In the genomic region with DNA sequence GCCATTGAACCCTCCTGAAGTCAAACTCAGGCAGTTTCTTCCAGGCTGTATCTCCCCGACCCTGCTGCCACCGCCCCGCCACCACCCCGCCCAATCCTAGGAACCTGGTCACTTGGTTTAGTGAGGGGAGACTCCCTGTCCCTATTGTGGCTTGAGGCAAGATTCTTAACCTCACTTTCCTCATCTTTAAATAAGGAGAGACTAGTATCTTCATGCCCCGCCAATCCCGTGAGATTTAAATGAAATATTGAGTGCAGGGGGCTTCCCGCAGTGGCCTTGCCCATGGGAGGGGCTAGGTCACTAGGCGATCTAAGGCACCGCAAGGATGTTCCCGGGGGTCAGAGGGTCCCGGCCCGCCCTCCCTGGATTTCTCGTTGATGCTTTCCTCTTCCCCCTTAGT, we compare ENCODE assay signal across 9 cellular contexts. TPM values are rescaled to one million over a fixed set of nuclear protein-coding genes. Genes with fewer than 3 reads are reported as not detected.
A peak's percentile ranks its signal among the peaks of the same experiment; 100 is the strongest.
DNase-seq lines count a peak whose midpoint lies in the region; ATAC-seq and TF ChIP-seq lines count a peak whose summit lies in the region.
"Had no signal": no experiment of that assay in that cellular context is flagged by ENCODE, and none has a peak within 500 bp of the region (broad histone marks: within the 10 kb centered on the region; RNA-seq: fewer than 3 reads in every experiment).

No MANE protein-coding gene starts in this region.

- peaks cover 22 to 57% of the 10 kb centered on the region in 2 donors for H3K27me3 ChIP-seq in left lung

- intact Hi-C loops in left lung (cut with DNase I) (no loop called here), posterior vena cava (cut with DNase I) (no loop called here)

- TF ChIP-seq CTCF in 22Rv1 (IDR thresholded peaks at IDR 0.05) (no peak), RWPE1 (conservative IDR thresholded peaks at IDR 0.05; ENCODE audit: low read depth) (no peak), left lung (IDR thresholded peaks at IDR 0.05) (no peak)

- CTCF ChIA-PET in RWPE1 (lab: Yijun Ruan, JAX): interaction anchor here (0.8 to 1.1 kb wide), 2 partner anchors 86 to 96 kb away, joined by 3 read pairs; no protein-coding TSS in a partner anchor

- DNase-seq in RWPE1 (ENCODE audit: low spot score) (no peak), left lung (peak in 1 of 2 donors; percentile 23), posterior vena cava (ENCODE audit: low spot score) (no peak), HCEC 1CT (no peak)
- DNase-seq: NCI-H226 had no signal

- H3K4me3 ChIP-seq in left lung: peak overlapping the region; percentile 39 to 54

- H3K36me3 ChIP-seq in left lung: no peaks in the 10 kb centered on the region
- H3K36me3 ChIP-seq: BLaER1 had no signal

- H3K9me3 ChIP-seq in left lung: no peaks in the 10 kb centered on the region

- POLR2A ChIA-PET in RWPE1 (lab: Yijun Ruan, JAX; ENCODE audit: low non-redundant PET): interaction anchor here (1.0 kb wide), 1 partner anchor 33 kb away, joined by 3 read pairs; no protein-coding TSS in a partner anchor

- peaks cover 0 to 15% of the 10 kb centered on the region in 2 donors for H3K4me1 ChIP-seq in left lung

- H3K27ac ChIP-seq in 22Rv1 (peak overlapping the region; percentile 67), RWPE1 (peak overlapping the region; percentile 94), left lung (no peak overlapping the region)
- H3K27ac ChIP-seq: BLaER1 had no signal

- no peak for ATAC-seq in left lung
- ATAC-seq in GM19395 (IDR thresholded peaks at IDR 0.05; ENCODE audit: unreplicated experiment): no peak

RNA-seq across cellular contexts. Expression of gene KDF1, which starts 1.0 kb away (rescaled TPM):
- 10 to 100 TPM in 1 of 2 donors, 1 to 10 TPM in 1; 8.6 to 12.1 TPM for total RNA-seq in left lung
- not detected for total RNA-seq in posterior vena cava
- total RNA-seq: neural crest cell had no signal

RNA-seq across cellular contexts. Expression of gene TRNP1, which starts 34.2 kb away (rescaled TPM):
- total RNA-seq in left lung (10 to 100 TPM; 23.4 to 27.7 TPM), posterior vena cava (10 to 100 TPM; 10.7 to 13.2 TPM)

RNA-seq across cellular contexts. Expression of gene NUDC, which starts 37.7 kb away (rescaled TPM):
- 10 to 100 TPM; 56.2 to 65.8 TPM for total RNA-seq in left lung
- total RNA-seq in posterior vena cava: 10 to 100 TPM; 43.0 to 48.4 TPM

RNA-seq across cellular contexts. Expression of gene NR0B2, which starts 45.5 kb away (rescaled TPM):
- total RNA-seq in left lung: 1 to 10 TPM; 1.2 to 7.8 TPM
- not detected for total RNA-seq in posterior vena cava
- total RNA-seq: neural crest cell had no signal

RNA-seq across cellular contexts. Expression of gene TENT5B, which starts 53.4 kb away (rescaled TPM):
- total RNA-seq in left lung (10 to 100 TPM; 22.9 to 27.3 TPM), posterior vena cava (10 to 100 TPM; 41.2 to 43.7 TPM)

Comparison
In these comparisons a context has a peak if more than half of its experiments do, and no peak if none do; other contexts are left out.
1. H3K27ac ChIP-seq: peak in 22Rv1 (single experiment) and RWPE1 (single experiment); none in left lung (0 of 2).
2. RNA of gene KDF1, which starts 1.0 kb away (total RNA-seq): 8.6 to 12.1 TPM in left lung; not detected in posterior vena cava; every median in the first group is over 4 times any median in the second.